In genomic region chr20:11051146-11051545, GRCh38 we compare ENCODE assay signal across 31 cellular contexts.
"Had no signal": no experiment of that assay in that cellular context is flagged by ENCODE, and none has a peak within 500 bp of the region (broad histone marks: within the 10 kb centered on the region; RNA-seq: fewer than 3 reads in every experiment).

No MANE protein-coding gene starts in this region.

- ATAC-seq: activated CD8-positive, alpha-beta memory T cell treated with anti-CD3 and anti-CD28 coated beads, Interleukin-2, amount 10 ng/mL, durations not matched to agents 7 days and 5 days had no signal

- DNase-seq: activated B cell treated with CpG ODN at 0.5 μM for 24 hours; activated CD4-positive, alpha-beta memory T cell treated with anti-CD3 and anti-CD28 coated beads for 36 hours; activated CD4-positive, alpha-beta T cell treated with anti-CD3 and anti-CD28 coated beads for 4 hours; activated CD4-positive, alpha-beta T cell treated with anti-CD3 and anti-CD28 coated beads, Interleukin-2, amount 50 U/mL, for 1 hour; activated CD4-positive, CD25-positive, alpha-beta regulatory T cell treated with anti-CD3 and anti-CD28 coated beads, Interleukin-2, amount 50 U/mL, for 72 hours; activated CD8-positive, alpha-beta memory T cell treated with anti-CD3 and anti-CD28 coated beads, Interleukin-2, amount 10 ng/mL, durations not matched to agents 7 days and 5 days; activated CD8-positive, alpha-beta memory T cell treated with anti-CD3 and anti-CD28 coated beads, Interleukin-2, amount 50 U/mL, for 48 hours; activated effector memory CD4-positive, alpha-beta T cell treated with Interleukin-2 at 50 U/mL for 16 hours; activated naive CD4-positive, alpha-beta T cell treated with anti-CD3 and anti-CD28 coated beads, Interleukin-2, amount 50 U/mL, for 16 hours; activated naive CD8-positive, alpha-beta T cell treated with anti-CD3 and anti-CD28 coated beads for 36 hours; activated T-cell treated with anti-CD3 and anti-CD28 coated beads, Interleukin-2, amount 50 U/mL, for 48 hours; amniotic stem cell; aorta; Kasumi-1; KG1; NCI-H1092 treated with DMSO at 0.1 percent for 48 hours; NCI-H1417; NCI-H146; NCI-H187; NCI-H2029 treated with DMSO at 0.1 percent for 48 hours; NCI-H2107; NCI-H2171; NCI-H510A; NCI-H526 treated with DMSO at 0.1 percent for 48 hours; NK-92 treated with Interleukin-12 subunit alpha and Interleukin-12 subunit beta, amount 100 ng/mL, for 24 hours; PC-9; Right ventricle myocardium superior; SW 1271; T-helper 1 cell; T-helper 2 cell; T-helper 9 cell had no signal
